21 cellular contexts compared by ENCODE assay signal in the genomic region with DNA sequence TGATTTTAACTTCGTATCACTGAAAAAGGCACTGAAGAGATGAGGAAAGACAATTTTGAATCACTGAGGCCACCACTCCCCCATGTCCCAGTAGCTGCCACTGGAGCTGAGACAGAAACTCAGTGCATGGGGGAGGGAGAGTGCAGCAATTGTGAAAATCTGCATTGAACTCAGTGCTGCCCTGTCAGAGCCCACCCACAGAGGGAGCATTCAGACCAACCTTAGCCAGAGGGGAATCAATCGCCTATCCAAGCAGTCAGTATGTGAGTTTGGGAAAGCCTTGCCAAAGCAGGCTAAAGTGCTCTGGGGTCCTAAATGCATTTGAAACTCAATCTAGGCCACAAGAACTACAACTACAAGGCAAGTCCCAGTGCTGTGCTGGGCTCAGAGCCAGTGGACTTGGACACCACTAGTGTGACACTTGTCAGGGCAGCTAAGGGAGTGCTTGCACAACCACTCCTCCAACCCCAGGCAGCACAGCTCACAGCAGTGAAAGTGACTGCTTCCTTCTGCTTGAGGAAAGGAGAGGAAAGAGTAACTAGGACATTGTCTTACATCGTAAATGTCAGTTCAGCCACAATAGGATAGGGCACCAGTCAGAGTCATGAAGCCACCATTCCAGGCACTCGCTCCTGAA. TPM values are rescaled to one million over a fixed set of nuclear protein-coding genes. Genes with fewer than 3 reads are reported as not detected.
A peak's percentile ranks its signal among the peaks of the same experiment; 100 is the strongest.
DNase-seq lines count a peak whose midpoint lies in the region; ATAC-seq lines count a peak whose summit lies in the region.
"Had no signal": no experiment of that assay in that cellular context is flagged by ENCODE, and none has a peak within 500 bp of the region (broad histone marks: within the 10 kb centered on the region; RNA-seq: fewer than 3 reads in every experiment).

No MANE protein-coding gene starts in this region.

- DNase-seq in Right ventricle myocardium inferior (ENCODE audit: missing footprints), result peak; percentile 68
- no peak for DNase-seq in Right ventricle myocardium superior
- peak; percentile 6 for DNase-seq in OCI-M1 (lab: John Stamatoyannopoulos, UW)
- DNase-seq in iPS DF 4.7 (ENCODE audit: extremely low read depth, low spot score), result peak; percentile 25
- no peak for DNase-seq in stimulated activated CD4-positive, alpha-beta T cell treated with anti-CD3 and anti-CD28 coated beads, Interleukin-4, amount 100 ng/mL, for 24 hours
- no peak for DNase-seq in NCI-H2029 (lab: John Stamatoyannopoulos, UW)
- DNase-seq in stimulated activated CD4-positive, alpha-beta T cell treated with anti-CD3 and anti-CD28 coated beads, Interleukin-4, amount 100 ng/mL, for 1 hour, result no peak
- DNase-seq in stimulated activated CD4-positive, alpha-beta T cell treated with anti-CD3 and anti-CD28 coated beads, Interleukin-12 subunit alpha, Interleukin-12 subunit beta, amount 100 ng/mL, for 4 hours, result no peak
- DNase-seq: activated naive CD4-positive, alpha-beta T cell treated with Interleukin-2 at 50 U/mL for 16 hours; aorta; C1 segment of cervical spinal cord; DMS79; effector memory CD4-positive, alpha-beta T cell; glutamatergic neuron; NCI-H146; NCI-H748 treated with DMSO at 0.1 percent for 48 hours; T-cell had no signal

- ATAC-seq in Right ventricle myocardium inferior (no peak), Right ventricle myocardium superior (ENCODE audit: poor library complexity) (no peak)
- ATAC-seq: stimulated activated effector memory CD8-positive, alpha-beta T cell treated with anti-CD3 and anti-CD28 coated beads, Interleukin-12 subunit alpha, Interleukin-12 subunit beta, amount 100 ng/mL, for 72 hours; T-cell had no signal

- intact Hi-C loops in Right ventricle myocardium inferior (cut with DNase I) (no loop called here), Right ventricle myocardium superior (cut with DNase I) (no loop called here)

RNA-seq across cellular contexts. Expression of a gene that starts 13.3 kb away (rescaled TPM):
- not detected for total RNA-seq in Right ventricle myocardium inferior
- total RNA-seq in Right ventricle myocardium superior, result not detected
- total RNA-seq: H4, LHCN-M2, RPMI7951, T-cell had no signal

RNA-seq across cellular contexts. Expression of a gene that starts 50.8 kb away (rescaled TPM):
- total RNA-seq in Right ventricle myocardium inferior (2.6 TPM), Right ventricle myocardium superior (2.5 TPM)
- total RNA-seq: H4, LHCN-M2, RPMI7951, T-cell had no signal

Comparison
In these comparisons a context has a peak if more than half of its experiments do, and no peak if none do; other contexts are left out.
1. DNase-seq: peak in Right ventricle myocardium inferior (single experiment), OCI-M1 (single experiment) and iPS DF 4.7 (single experiment); none in Right ventricle myocardium superior (single experiment), stimulated activated CD4-positive, alpha-beta T cell treated with anti-CD3 and anti-CD28 coated beads, Interleukin-4, amount 100 ng/mL, for 24 hours (single experiment), NCI-H2029 (single experiment), stimulated activated CD4-positive, alpha-beta T cell treated with anti-CD3 and anti-CD28 coated beads, Interleukin-4, amount 100 ng/mL, for 1 hour (single experiment) and stimulated activated CD4-positive, alpha-beta T cell treated with anti-CD3 and anti-CD28 coated beads, Interleukin-12 subunit alpha, Interleukin-12 subunit beta, amount 100 ng/mL, for 4 hours (single experiment).